2 cellular contexts compared by ENCODE assay signal in genomic region chr3:185914911-185915629, GRCh38.
TF ChIP-seq lines count a peak whose summit lies in the region.

No MANE protein-coding gene starts in this region.

TF ChIP-seq in IMR-90, 13 proteins besides CTCF, POLR2A, EP300 and RAD21 (continued from another document):
- TF ChIP-seq MAZ (IDR thresholded peaks at IDR 0.05; ENCODE audit: borderline replicate concordance, low read depth, low read length) (no peak), USF2 (IDR thresholded peaks at IDR 0.05; ENCODE audit: low read depth, low read length) (no peak), MXI1 (IDR thresholded peaks at IDR 0.05; ENCODE audit: borderline replicate concordance, low read depth, low read length) (no peak)

TF ChIP-seq in SK-N-SH, 30 proteins besides CTCF, POLR2A, EP300 and RAD21 (continued from another document):
- TF ChIP-seq TAF1 (IDR thresholded peaks at IDR 0.05; ENCODE audit: borderline replicate concordance, low read depth, low read length), result no peak
- no peak for TF ChIP-seq CHD2 (IDR thresholded peaks at IDR 0.05; ENCODE audit: low read length, partially characterized antibody)
- no peak for TF ChIP-seq RCOR1 (IDR thresholded peaks at IDR 0.05; ENCODE audit: low read length)
- no peak for TF ChIP-seq PBX3 (IDR thresholded peaks at IDR 0.05)
- no peak for TF ChIP-seq SMC3 (IDR thresholded peaks at IDR 0.05; ENCODE audit: low read depth, low read length)
- no peak for TF ChIP-seq FOXJ3 (CRISPR knock-in tag; IDR thresholded peaks at IDR 0.05)
- TF ChIP-seq REST (IDR thresholded peaks at IDR 0.05; ENCODE audit: low read depth, low read length), result no peak
